Comparison of ENCODE assay signal across 13 cellular contexts in the genomic region with DNA sequence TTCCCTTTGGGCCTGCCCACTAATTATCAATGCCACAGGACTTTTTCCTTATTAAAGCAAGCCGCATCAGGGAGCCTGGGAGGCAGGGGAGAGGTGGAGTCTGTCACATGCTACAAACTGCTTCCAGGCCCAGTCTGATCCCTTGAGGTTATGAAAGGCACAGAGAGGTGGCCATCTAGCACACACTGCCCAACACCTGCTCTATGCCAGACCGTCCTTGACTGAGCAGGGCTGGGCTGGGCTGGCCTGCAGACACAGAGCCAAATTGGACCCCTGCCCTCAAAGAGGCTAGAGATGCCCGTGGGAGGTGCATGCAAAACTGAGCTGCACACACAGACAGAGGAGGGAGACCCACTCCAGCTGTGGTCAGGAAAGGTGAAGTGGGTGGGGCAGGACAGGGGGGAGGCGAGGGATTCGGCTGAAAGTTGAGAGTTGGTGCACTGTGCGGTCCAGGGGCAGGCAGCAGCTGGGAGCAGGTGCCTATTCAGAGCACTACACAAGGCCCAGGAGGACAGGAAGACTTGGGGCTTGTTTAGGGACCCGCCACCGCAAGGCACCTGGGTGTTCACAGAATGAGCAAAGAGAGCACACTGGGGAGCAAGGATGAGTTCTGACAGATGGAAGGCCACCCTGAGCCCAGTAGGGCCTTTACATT. TPM values are rescaled to one million over a fixed set of nuclear protein-coding genes. Genes with fewer than 3 reads are reported as not detected.
DNase-seq lines count a peak whose midpoint lies in the region; ATAC-seq and TF ChIP-seq lines count a peak whose summit lies in the region.
"Had no signal": no experiment of that assay in that cellular context is flagged by ENCODE, and none has a peak within 500 bp of the region (broad histone marks: within the 10 kb centered on the region; RNA-seq: fewer than 3 reads in every experiment).

No MANE protein-coding gene starts in this region.

- no peak overlapping the region for H3K4me3 ChIP-seq in upper lobe of right lung
- H3K4me3 ChIP-seq: ovary, smooth muscle cell had no signal

- no peak for TF ChIP-seq CTCF in upper lobe of right lung (IDR thresholded peaks at IDR 0.05)

- no peaks in the 10 kb centered on the region for H3K36me3 ChIP-seq in upper lobe of right lung
- H3K36me3 ChIP-seq: ovary had no signal

- no peaks in the 10 kb centered on the region for H3K4me1 ChIP-seq in upper lobe of right lung

- ATAC-seq in left cardiac atrium (peak; percentile 38 to 51), upper lobe of right lung (peak; percentile 23)
- ATAC-seq: SK-N-SH treated with all-trans-retinoic acid at 6 μM for 48 hours had no signal

- no peaks in the 10 kb centered on the region for H3K27me3 ChIP-seq in upper lobe of right lung
- H3K27me3 ChIP-seq: ovary had no signal

- intact Hi-C loops in left cardiac atrium (cut with DNase I) (no loop called here), upper lobe of right lung (cut with DNase I) (no loop called here)

- DNase-seq in stimulated activated CD4-positive, alpha-beta T cell treated with anti-CD3 and anti-CD28 coated beads, Interleukin-15, amount 100 ng/mL, for 24 hours: peak; percentile 46
- DNase-seq in stimulated activated CD4-positive, alpha-beta T cell treated with anti-CD3 and anti-CD28 coated beads, Interleukin-4, amount 100 ng/mL, for 24 hours: no peak
- DNase-seq in activated CD4-positive, alpha-beta T cell treated with anti-CD3 and anti-CD28 coated beads, Interleukin-2, amount 50 U/mL, for 1 hour: peak; percentile 21
- no peak for DNase-seq in left cardiac atrium
- DNase-seq in upper lobe of right lung: no peak
- no peak for DNase-seq in kidney tubule cell (ENCODE audit: low spot score)
- DNase-seq in islet precursor cell: no peak
- DNase-seq: erythroblast, kidney, NCI-H345, ovary had no signal

- no peaks in the 10 kb centered on the region for H3K9me3 ChIP-seq in upper lobe of right lung
- H3K9me3 ChIP-seq: ovary had no signal

- no peak overlapping the region for H3K27ac ChIP-seq in upper lobe of right lung
- H3K27ac ChIP-seq: ovary had no signal

RNA-seq across cellular contexts. Expression of gene TCF7, which starts 36.4 kb away (rescaled TPM):
- total RNA-seq in left cardiac atrium (1 to 10 TPM; 2.4 to 3.3 TPM), upper lobe of right lung (7.0 TPM)

Comparison
In these comparisons a context has a peak if more than half of its experiments do, and no peak if none do; other contexts are left out.
1. DNase-seq: peak in stimulated activated CD4-positive, alpha-beta T cell treated with anti-CD3 and anti-CD28 coated beads, Interleukin-15, amount 100 ng/mL, for 24 hours (single experiment) and activated CD4-positive, alpha-beta T cell treated with anti-CD3 and anti-CD28 coated beads, Interleukin-2, amount 50 U/mL, for 1 hour (single experiment); none in stimulated activated CD4-positive, alpha-beta T cell treated with anti-CD3 and anti-CD28 coated beads, Interleukin-4, amount 100 ng/mL, for 24 hours (single experiment), left cardiac atrium (single experiment), upper lobe of right lung (single experiment), kidney tubule cell (single experiment) and islet precursor cell (single experiment).